In the genomic region with DNA sequence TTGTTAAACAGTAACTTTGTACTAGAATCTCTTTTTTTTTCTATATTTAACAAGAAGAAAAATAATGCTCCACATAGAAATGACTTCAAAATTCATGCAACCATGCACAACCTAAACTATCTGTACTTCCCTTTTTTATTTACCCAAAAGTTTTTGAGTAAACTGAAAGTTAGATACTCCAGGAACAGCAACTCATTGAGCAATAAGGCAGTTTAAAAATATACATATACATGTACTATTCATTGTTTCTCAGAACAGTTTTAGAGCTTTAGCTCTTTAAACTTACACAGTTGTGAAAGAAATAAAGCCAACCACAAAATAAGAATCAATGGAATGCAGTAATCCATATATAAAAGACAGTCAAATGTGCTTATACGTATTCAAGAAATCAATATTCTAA, we compare ENCODE assay signal across 1 cellular context.
A peak's percentile ranks its signal among the peaks of the same experiment; 100 is the strongest.
TF ChIP-seq lines count a peak whose summit lies in the region.

No MANE protein-coding gene starts in this region.

TF ChIP-seq in GM12878, 131 proteins besides CTCF, POLR2A, EP300 and RAD21:
- TF ChIP-seq ZBTB4 (CRISPR knock-in tag; IDR thresholded peaks at IDR 0.05) (no peak), SPI1 (IDR thresholded peaks at IDR 0.05; ENCODE audit: borderline replicate concordance, insufficient read depth, low read depth, low read length) (0 out of 2 replicates have a peak, but pooled peaks have one; percentile 5)
- TF ChIP-seq, protein P1, sequence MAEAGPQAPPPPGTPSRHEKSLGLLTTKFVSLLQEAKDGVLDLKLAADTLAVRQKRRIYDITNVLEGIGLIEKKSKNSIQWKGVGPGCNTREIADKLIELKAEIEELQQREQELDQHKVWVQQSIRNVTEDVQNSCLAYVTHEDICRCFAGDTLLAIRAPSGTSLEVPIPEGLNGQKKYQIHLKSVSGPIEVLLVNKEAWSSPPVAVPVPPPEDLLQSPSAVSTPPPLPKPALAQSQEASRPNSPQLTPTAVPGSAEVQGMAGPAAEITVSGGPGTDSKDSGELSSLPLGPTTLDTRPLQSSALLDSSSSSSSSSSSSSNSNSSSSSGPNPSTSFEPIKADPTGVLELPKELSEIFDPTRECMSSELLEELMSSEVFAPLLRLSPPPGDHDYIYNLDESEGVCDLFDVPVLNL (IDR thresholded peaks at IDR 0.05; ENCODE audit: low read depth, low read length), result no peak
